Comparison of ENCODE assay signal across 10 cellular contexts in genomic region chr18:76499596-76500340, GRCh38. TPM values are rescaled to one million over a fixed set of nuclear protein-coding genes. Genes with fewer than 3 reads are reported as not detected.
DNase-seq lines count a peak whose midpoint lies in the region; ATAC-seq lines count a peak whose summit lies in the region.
"Had no signal": no experiment of that assay in that cellular context is flagged by ENCODE, and none has a peak within 500 bp of the region (broad histone marks: within the 10 kb centered on the region; RNA-seq: fewer than 3 reads in every experiment).

No MANE protein-coding gene starts in this region.

- no peaks in the 10 kb centered on the region for H3K4me1 Mint-ChIP-seq in activated T-helper 17 cell treated with anti-CD3 and anti-CD28 coated beads, Interleukin-2, amount 50 U/mL, for 72 hours

- no peaks in the 10 kb centered on the region for H3K27me3 Mint-ChIP-seq in activated T-helper 17 cell treated with anti-CD3 and anti-CD28 coated beads, Interleukin-2, amount 50 U/mL, for 72 hours

- DNase-seq in SW 1271 (lab: John Stamatoyannopoulos, UW) (no peak), medulla oblongata (ENCODE audit: extremely low spot score) (no peak), SK-N-DZ (ENCODE audit: low spot score) (no peak)
- DNase-seq in stimulated activated CD4-positive, alpha-beta T cell treated with anti-CD3 and anti-CD28 coated beads, Interleukin-4, amount 100 ng/mL, for 24 hours, result no peak
- DNase-seq: DMS79 treated with DMSO at 0.1 percent for 48 hours had no signal

- H3K9me3 Mint-ChIP-seq in activated T-helper 17 cell treated with anti-CD3 and anti-CD28 coated beads, Interleukin-2, amount 50 U/mL, for 72 hours, result no peaks in the 10 kb centered on the region

- H3K36me3 Mint-ChIP-seq in activated T-helper 17 cell treated with anti-CD3 and anti-CD28 coated beads, Interleukin-2, amount 50 U/mL, for 72 hours (ENCODE audit: low read depth), result no peaks in the 10 kb centered on the region

- ATAC-seq in GM18498 (IDR thresholded peaks at IDR 0.05; ENCODE audit: unreplicated experiment) (peak; percentile 90), GM21526 (IDR thresholded peaks at IDR 0.05; ENCODE audit: low FRiP score, unreplicated experiment) (peak; percentile 95), HG03378 (IDR thresholded peaks at IDR 0.05; ENCODE audit: unreplicated experiment) (peak; percentile 99)
- ATAC-seq in activated T-helper 17 cell treated with anti-CD3 and anti-CD28 coated beads, Interleukin-2, amount 50 U/mL, for 72 hours (replicated peaks), result peak; percentile 41
- ATAC-seq: Right ventricle myocardium inferior had no signal

- H3K4me3 Mint-ChIP-seq in activated T-helper 17 cell treated with anti-CD3 and anti-CD28 coated beads, Interleukin-2, amount 50 U/mL, for 72 hours, result no peak overlapping the region

- no peak overlapping the region for H3K27ac Mint-ChIP-seq in activated T-helper 17 cell treated with anti-CD3 and anti-CD28 coated beads, Interleukin-2, amount 50 U/mL, for 72 hours

RNA-seq across cellular contexts. Expression of gene ZNF516, which starts 4.7 kb away (rescaled TPM):
- 10 to 100 TPM in 1 of 2 donors, 1 to 10 TPM in 1; 3.7 to 22.8 TPM for total RNA-seq in activated T-helper 17 cell treated with anti-CD3 and anti-CD28 coated beads, Interleukin-2, amount 50 U/mL, for 72 hours
- 18.9 and 25.6 TPM in 2 replicates for polyA plus RNA-seq in SK-N-DZ (2014; cell fraction: cytosol; rRNA removed)
- polyA plus RNA-seq in SK-N-DZ (2014; cell fraction: nucleus; rRNA removed), result 14.5 and 25.3 TPM in 2 replicates

Comparison
In these comparisons a context has a peak if more than half of its experiments do, and no peak if none do; other contexts are left out.
1. ATAC-seq: peak in every context shown above with its lines; median percentile 99 in HG03378; 95 in GM21526; 90 in GM18498; 41 in activated T-helper 17 cell treated with anti-CD3 and anti-CD28 coated beads, Interleukin-2, amount 50 U/mL, for 72 hours.